Comparison of ENCODE assay signal across 22 cellular contexts in the genomic region with DNA sequence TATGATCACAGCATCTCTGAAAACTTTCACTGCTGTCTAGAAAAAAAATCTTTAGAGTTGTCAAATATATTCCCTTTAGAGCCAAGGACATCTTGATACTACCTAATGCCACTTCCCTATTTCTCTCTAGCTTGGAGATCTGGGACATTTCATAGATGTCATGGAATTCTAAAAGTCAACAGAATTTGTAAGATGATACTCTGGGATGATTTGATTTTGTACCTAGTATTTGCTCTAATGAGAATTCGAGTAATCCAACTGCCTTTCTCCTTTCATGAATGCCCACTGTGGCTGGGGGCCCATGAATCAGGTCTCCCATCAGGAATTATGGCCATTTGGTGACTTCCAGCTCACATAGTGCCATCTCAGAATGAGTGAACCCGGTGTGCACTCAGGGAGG.
DNase-seq lines count a peak whose midpoint lies in the region; ATAC-seq, FAIRE-seq and TF ChIP-seq lines count a peak whose summit lies in the region.
"Had no signal": no experiment of that assay in that cellular context is flagged by ENCODE, and none has a peak within 500 bp of the region (broad histone marks: within the 10 kb centered on the region; RNA-seq: fewer than 3 reads in every experiment).

No MANE protein-coding gene starts in this region.

- H3K27ac ChIP-seq in HepG2 (ENCODE audit: extremely low read length, insufficient read depth, low read length) (peak overlapping the region; percentile 38), right lobe of liver (no peak overlapping the region), smooth muscle cell (ENCODE audit: low read depth) (no peak overlapping the region), transverse colon (no peak overlapping the region)
- H3K27ac ChIP-seq: BLaER1, C4-2B had no signal

- H3K36me3 ChIP-seq in HepG2 (replicated peaks in 1 of 2; ENCODE audit: control insufficient read depth in 1 of 2, insufficient read depth in 2 of 2, low read length in 2 of 2) (no peaks in the 10 kb centered on the region), right lobe of liver (no peaks in the 10 kb centered on the region), smooth muscle cell (ENCODE audit: low read depth) (no peaks in the 10 kb centered on the region), transverse colon (no peaks in the 10 kb centered on the region)
- H3K36me3 ChIP-seq: BLaER1, HAP-1 had no signal

- intact Hi-C loops in HepG2 (cut with micrococcal nuclease; ENCODE audit: unreplicated experiment) (no loop called here), right lobe of liver (cut with DNase I) (no loop called here), transverse colon (cut with DNase I; ENCODE audit: low total_unique reads) (no loop called here)

- H2AFZ ChIP-seq in HepG2 (ENCODE audit: low read length), result no peak overlapping the region
- no peak overlapping the region for H2AFZ ChIP-seq in smooth muscle cell (ENCODE audit: low read depth)

- H3K79me2 ChIP-seq in HepG2 (ENCODE audit: insufficient read depth, low read length) (no peaks in the 10 kb centered on the region), smooth muscle cell (ENCODE audit: low read depth) (no peaks in the 10 kb centered on the region)

- CTCF ChIA-PET in HepG2 (lab: Yijun Ruan, JAX; ENCODE audit: low intra/inter-chr PET ratio, low total read pairs), result no interaction called here

- peaks cover 37% of the 10 kb centered on the region for H3K4me1 ChIP-seq in HepG2 (ENCODE audit: insufficient read depth, low read length)
- H3K4me1 ChIP-seq in right lobe of liver, result no peaks in the 10 kb centered on the region
- H3K4me1 ChIP-seq in smooth muscle cell (ENCODE audit: low read depth), result no peaks in the 10 kb centered on the region
- no peaks in the 10 kb centered on the region for H3K4me1 ChIP-seq in transverse colon
- H3K4me1 ChIP-seq: BLaER1, HAP-1 had no signal

- BruUV-seq in HepG2 (replicated peaks; lab: Mats Ljungman, UMichigan), result no TSS peak

- DNase-seq in HepG2 (ENCODE audit: low spot score) (peak; percentile 25), right lobe of liver (no peak), SK-N-DZ (ENCODE audit: low spot score) (peak; percentile 14), left kidney (ENCODE audit: low read depth, low spot score) (peak; percentile 49), smooth muscle cell (lab: John Stamatoyannopoulos, UW; ENCODE audit: unreplicated experiment) (no peak), transverse colon (no peak)
- DNase-seq: CD4-positive, CD25-positive, alpha-beta regulatory T cell; CD8-positive, alpha-beta T cell; DMS153; DMS79 treated with DMSO at 0.1 percent for 48 hours; GF-D8; GOT3; HFFc6 had no signal

- 50% methylated on average over 2 of the region's 2 CpGs for WGBS in HepG2 (ENCODE audit: low lambda C conversion rate)
- WGBS in right lobe of liver (ENCODE audit: insufficient coverage, low coverage, low lambda C conversion rate, missing lambda C conversion rate), result 16% methylated on average over 2 of the region's 2 CpGs
- 62% methylated on average over 2 of the region's 2 CpGs for WGBS in smooth muscle cell (ENCODE audit: low lambda C conversion rate)
- WGBS in transverse colon (ENCODE audit: low coverage in 1 of 2), 2 donors, result 55 to 67% methylated on average over 1 to 2 of the region's 2 CpGs

- POLR2A ChIA-PET in HepG2 (lab: Yijun Ruan, JAX), result no interaction called here

- no peaks in the 10 kb centered on the region for H3K27me3 ChIP-seq in HepG2 (ENCODE audit: control insufficient read depth in 1 of 2, insufficient read depth in 2 of 2, low read length in 2 of 2)
- peaks cover 0 to 5% of the 10 kb centered on the region in 2 donors for H3K27me3 ChIP-seq in right lobe of liver
- no peaks in the 10 kb centered on the region for H3K27me3 ChIP-seq in smooth muscle cell (ENCODE audit: low read depth)
- no peaks in the 10 kb centered on the region for H3K27me3 ChIP-seq in transverse colon

- no peaks in the 10 kb centered on the region for H3K9me3 ChIP-seq in HepG2 (ENCODE audit: low read length)
- no peaks in the 10 kb centered on the region for H3K9me3 ChIP-seq in right lobe of liver
- H3K9me3 ChIP-seq in smooth muscle cell (replicated peaks; ENCODE audit: low read depth), result no peaks in the 10 kb centered on the region
- no peaks in the 10 kb centered on the region for H3K9me3 ChIP-seq in transverse colon
- H3K9me3 ChIP-seq: BLaER1, Caco-2, HAP-1 had no signal

- H3K4me3 ChIP-seq in HepG2 (replicated peaks in 1 of 3; ENCODE audit: insufficient read depth in 1 of 3, low read depth in 2 of 3, low read length in 3 of 3) (no peak overlapping the region), right lobe of liver (no peak overlapping the region), smooth muscle cell (peak overlapping the region; percentile 6), transverse colon (no peak overlapping the region)
- H3K4me3 ChIP-seq: BLaER1, HAP-1 had no signal

- H3K9ac ChIP-seq in HepG2 (ENCODE audit: insufficient read depth, low read depth, low read length) (no peak overlapping the region), smooth muscle cell (ENCODE audit: low read depth) (no peak overlapping the region)
- H3K9ac ChIP-seq: BLaER1 had no signal

- H3K4me2 ChIP-seq in HepG2 (ENCODE audit: low read depth, low read length), result no peak overlapping the region
- no peak overlapping the region for H3K4me2 ChIP-seq in smooth muscle cell
- H3K4me2 ChIP-seq: BLaER1 had no signal

- in situ Hi-C loops in HepG2 (cut with HindIII; ENCODE audit: extremely low pct_ligation_motif_present, low pct_unique_long_range_greater_than_20kb) (no loop called here), transverse colon (cut with MboI; ENCODE audit: low pct_ligation_motif_present in 1 of 4, low pct_unique_long_range_greater_than_20kb in 1 of 4, low sequenced_read_pairs in 3 of 4) (no loop called here)

- no peak for TF ChIP-seq RAD21 in HepG2 (CRISPR knock-in tag; IDR thresholded peaks at IDR 0.05)

- no peak for ATAC-seq in HepG2
- no peak for ATAC-seq in right lobe of liver
- ATAC-seq in HG02571 (IDR thresholded peaks at IDR 0.05; ENCODE audit: unreplicated experiment), result no peak
- ATAC-seq in GM21723 (IDR thresholded peaks at IDR 0.05; ENCODE audit: unreplicated experiment), result no peak
- ATAC-seq: CD8-positive, alpha-beta T cell had no signal

- no peak for FAIRE-seq in HepG2 (lab: Jason Lieb, UNC)
- FAIRE-seq: GM12891, GM18507, H54 had no signal

- H4K20me1 ChIP-seq in HepG2 (ENCODE audit: insufficient read depth, low read length), result no peaks in the 10 kb centered on the region
- peaks cover 5% of the 10 kb centered on the region for H4K20me1 ChIP-seq in smooth muscle cell (ENCODE audit: low read depth)
- H4K20me1 ChIP-seq: BLaER1 had no signal

- TF ChIP-seq EP300 in HepG2 (IDR thresholded peaks at IDR 0.05; ENCODE audit: low read depth in 2 of 2, low read length in 2 of 2) (no peak), HepG2 (CRISPR knock-in tag; IDR thresholded peaks at IDR 0.05; ENCODE audit: borderline replicate concordance) (no peak), transverse colon (IDR thresholded peaks at IDR 0.05; ENCODE audit: low read depth) (no peak)

- TF ChIP-seq POLR2A in HepG2 (IDR thresholded peaks at IDR 0.05; ENCODE audit: insufficient read depth in 1 of 2, low read depth in 2 of 2, low read length in 2 of 2) (no peak), right lobe of liver (IDR thresholded peaks at IDR 0.05) (no peak), transverse colon (IDR thresholded peaks at IDR 0.05) (no peak)

- no peaks in the 10 kb centered on the region for H3F3A ChIP-seq in smooth muscle cell (ENCODE audit: low read depth)

- TF ChIP-seq CTCF in HepG2 (CRISPR knock-in tag; IDR thresholded peaks at IDR 0.05) (no peak), right lobe of liver (IDR thresholded peaks at IDR 0.05) (no peak), smooth muscle cell (IDR thresholded peaks at IDR 0.05; ENCODE audit: borderline replicate concordance, insufficient read depth, poor library complexity, severe bottlenecking) (no peak), transverse colon (IDR thresholded peaks at IDR 0.05) (no peak)

TF ChIP-seq in HepG2, 621 proteins besides CTCF, POLR2A, EP300 and RAD21:
- TF ChIP-seq ARID3A (IDR thresholded peaks at IDR 0.05; ENCODE audit: low read depth, low read length) (peak; percentile 53; the same call in 1 of the 2 replicates), SIX1 (CRISPR knock-in tag; IDR thresholded peaks at IDR 0.05; ENCODE audit: borderline replicate concordance) (peak; percentile 74; the same call in 1 of the 2 replicates), RXRA (CRISPR knock-in tag; IDR thresholded peaks at IDR 0.05) (no peak)

Comparison
In these comparisons a context has a peak if more than half of its experiments do, and no peak if none do; other contexts are left out.
1. DNase-seq: peak in HepG2 (single experiment), SK-N-DZ (single experiment) and left kidney (single experiment); none in right lobe of liver (0 of 3), smooth muscle cell (single experiment) and transverse colon (single experiment).